In genomic region chr4:114659386-114660008, GRCh38 we compare ENCODE assay signal across 8 cellular contexts.
A peak's percentile ranks its signal among the peaks of the same experiment; 100 is the strongest.
DNase-seq lines count a peak whose midpoint lies in the region; ATAC-seq and TF ChIP-seq lines count a peak whose summit lies in the region.

No MANE protein-coding gene starts in this region.

- peak overlapping the region in 34 of 59 donors; percentile 1 to 50 (median 23) for H3K4me3 ChIP-seq in dorsolateral prefrontal cortex
- H3K4me3 ChIP-seq in testis: no peak overlapping the region

- 23 to 52% methylated on average over 4 of the region's 4 CpGs for WGBS in testis, 2 donors

- TF ChIP-seq POLR2A in testis (IDR thresholded peaks at IDR 0.05): no peak

- DNase-seq in AG20443 (ENCODE audit: low spot score) (peak; percentile 76), NCI-H1092 treated with DMSO at 0.1 percent for 48 hours (lab: John Stamatoyannopoulos, UW) (peak; percentile 76), T-helper 9 cell (peak; percentile 0), dorsolateral prefrontal cortex (peak; percentile 55 to 91 (median 78)), lung microvascular endothelial cell (ENCODE audit: low read depth in 2 of 2) (peak; percentile 66 to 75), testis (peak; percentile 73)

- TF ChIP-seq CTCF in dorsolateral prefrontal cortex (IDR thresholded peaks at IDR 0.05 in 54 of 56, conservative IDR thresholded peaks at IDR 0.05 in 2 of 56; ENCODE audit: low read depth in 1 of 56, partially characterized antibody in 56 of 56): peak; percentile 72 to 96 (median 89)
- peak; percentile 19 to 67 (median 41) for TF ChIP-seq CTCF in testis (IDR thresholded peaks at IDR 0.05)

- H3K4me1 ChIP-seq in testis: no peaks in the 10 kb centered on the region

- peak overlapping the region in 57 of 59 donors; percentile 40 to 99 (median 84) for H3K27ac ChIP-seq in dorsolateral prefrontal cortex
- H3K27ac ChIP-seq in testis: no peak overlapping the region

- ATAC-seq in GM18502 (IDR thresholded peaks at IDR 0.05; ENCODE audit: poor library complexity, unreplicated experiment) (peak; percentile 98), HG02798 (IDR thresholded peaks at IDR 0.05; ENCODE audit: poor library complexity, unreplicated experiment) (peak; percentile 95)

- H3K9me3 ChIP-seq in testis: no peaks in the 10 kb centered on the region

- peaks cover 0 to 7% (median 0%) of the 10 kb centered on the region in 45 donors for H3K27me3 ChIP-seq in dorsolateral prefrontal cortex
- H3K27me3 ChIP-seq in testis: no peaks in the 10 kb centered on the region

- intact Hi-C loops in dorsolateral prefrontal cortex (cut with DNase I) (loop anchor here (1.0 to 10.0 kb wide), 5 partner anchors 59 to 272 kb away; no protein-coding TSS in a partner anchor), testis (cut with DNase I; ENCODE audit: low total_unique reads) (loop anchor here (10.0 kb wide), 1 partner anchor 275 kb away; no protein-coding TSS in a partner anchor)

- H3K36me3 ChIP-seq in testis (ENCODE audit: low read depth, missing control alignments): no peaks in the 10 kb centered on the region

Comparison
In these comparisons a context has a peak if more than half of its experiments do, and no peak if none do; other contexts are left out.
1. DNase-seq: peak in every context shown above with its lines; median percentile 78 in dorsolateral prefrontal cortex; 76 in AG20443; 76 in NCI-H1092 treated with DMSO at 0.1 percent for 48 hours; 73 in testis; 70 in lung microvascular endothelial cell; 0 in T-helper 9 cell.
2. H3K27ac ChIP-seq: peak in dorsolateral prefrontal cortex (57 of 59); none in testis (0 of 2).
3. H3K4me3 ChIP-seq: peak in dorsolateral prefrontal cortex (34 of 59); none in testis (0 of 2).